8 cellular contexts compared by ENCODE assay signal in the genomic region with DNA sequence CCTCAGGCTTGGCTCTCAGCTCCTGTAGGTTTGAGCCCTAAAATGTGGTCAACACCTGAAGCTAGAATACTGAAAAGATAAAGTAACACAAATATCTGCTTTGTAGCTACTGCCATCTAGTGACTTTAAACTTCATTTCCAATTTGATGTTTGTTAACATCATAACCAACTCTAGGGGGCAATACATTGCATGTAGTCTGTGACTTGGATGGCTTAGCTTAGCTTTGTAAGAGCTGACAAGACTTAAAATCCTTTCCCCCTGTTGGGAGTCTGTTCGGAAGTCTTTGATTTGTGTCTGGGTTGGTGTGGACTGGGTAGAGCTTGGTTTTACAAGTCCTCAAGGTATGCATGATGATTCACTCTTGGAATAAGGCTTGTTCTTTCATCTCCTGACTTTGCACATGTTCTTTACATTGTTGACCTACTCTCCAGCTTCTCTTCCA. TPM values are rescaled to one million over a fixed set of nuclear protein-coding genes. Genes with fewer than 3 reads are reported as not detected.
A peak's percentile ranks its signal among the peaks of the same experiment; 100 is the strongest.
DNase-seq lines count a peak whose midpoint lies in the region; ATAC-seq, FAIRE-seq and TF ChIP-seq lines count a peak whose summit lies in the region.

No MANE protein-coding gene starts in this region.

- H3K9me3 ChIP-seq in transverse colon: no peaks in the 10 kb centered on the region

- no peaks in the 10 kb centered on the region for H3K4me1 Mint-ChIP-seq in activated T-helper 2 cell treated with anti-CD3 and anti-CD28 coated beads, Interferon-gamma antibody, Interleukin-2, Interleukin-4, amounts not matched to agents 10 μg/mL and 5 μg/mL and 100 μg/mL, durations not matched to agents 14 hours and 24 hours and 36 hours (ENCODE audit: low read depth)

- POLR2A ChIA-PET in BJ (lab: Charles Lee): no interaction called here

- H3K4me3 Mint-ChIP-seq in activated T-helper 2 cell treated with anti-CD3 and anti-CD28 coated beads, Interferon-gamma antibody, Interleukin-2, Interleukin-4, amounts not matched to agents 10 μg/mL and 5 μg/mL and 100 μg/mL, durations not matched to agents 14 hours and 24 hours and 36 hours (ENCODE audit: low read depth): no peak overlapping the region

- no peak for TF ChIP-seq POLR2A in transverse colon (IDR thresholded peaks at IDR 0.05)

- no peaks in the 10 kb centered on the region for H3K4me1 ChIP-seq in transverse colon

- 42% methylated on average over 1 of the region's 1 CpG; no CpG with 5 or more reads in 1 of the 2 donors for WGBS in transverse colon (ENCODE audit: low coverage in 1 of 2), 2 donors

- H3K36me3 ChIP-seq in BJ (ENCODE audit: control insufficient read depth, insufficient read depth, low read length): no peaks in the 10 kb centered on the region
- no peaks in the 10 kb centered on the region for H3K36me3 ChIP-seq in transverse colon

- H3K27me3 ChIP-seq in BJ (ENCODE audit: control insufficient read depth, insufficient read depth, low read length): no peaks in the 10 kb centered on the region
- H3K27me3 ChIP-seq in transverse colon: no peaks in the 10 kb centered on the region

- no peaks in the 10 kb centered on the region for H3K9me3 Mint-ChIP-seq in activated T-helper 2 cell treated with anti-CD3 and anti-CD28 coated beads, Interferon-gamma antibody, Interleukin-2, Interleukin-4, amounts not matched to agents 10 μg/mL and 5 μg/mL and 100 μg/mL, durations not matched to agents 14 hours and 24 hours and 36 hours

- intact Hi-C loops in transverse colon (cut with DNase I; ENCODE audit: low total_unique reads): no loop called here
- intact Hi-C loops in activated T-helper 2 cell treated with anti-CD3 and anti-CD28 coated beads, Interferon-gamma antibody, Interleukin-2, Interleukin-4, amounts not matched to agents 10 μg/mL and 5 μg/mL and 100 μg/mL, durations not matched to agents 14 hours and 24 hours and 36 hours (cut with micrococcal nuclease): loop anchor here (2.0 kb wide), 1 partner anchor 479 kb away; no protein-coding TSS in a partner anchor

- H3K27ac Mint-ChIP-seq in activated T-helper 2 cell treated with anti-CD3 and anti-CD28 coated beads, Interferon-gamma antibody, Interleukin-2, Interleukin-4, amounts not matched to agents 10 μg/mL and 5 μg/mL and 100 μg/mL, durations not matched to agents 14 hours and 24 hours and 36 hours: no peak overlapping the region

- in situ Hi-C loops in astrocyte of the cerebellum (cut with HindIII; ENCODE audit: low sequenced_read_pairs) (no loop called here), transverse colon (cut with MboI; ENCODE audit: low pct_ligation_motif_present in 1 of 4, low pct_unique_long_range_greater_than_20kb in 1 of 4, low sequenced_read_pairs in 3 of 4) (loop anchor here in 3 of 4 donors (25.0 kb wide), 2 partner anchors 463 to 488 kb away; no protein-coding TSS in a partner anchor)

- FAIRE-seq in islet of Langerhans (lab: Jason Lieb, UNC): peak; percentile 98

- H3K36me3 Mint-ChIP-seq in activated T-helper 2 cell treated with anti-CD3 and anti-CD28 coated beads, Interferon-gamma antibody, Interleukin-2, Interleukin-4, amounts not matched to agents 10 μg/mL and 5 μg/mL and 100 μg/mL, durations not matched to agents 14 hours and 24 hours and 36 hours (ENCODE audit: low read depth): no peaks in the 10 kb centered on the region

- DNase-seq in BJ (ENCODE audit: low read depth): peak; percentile 31
- DNase-seq in NCI-H524 (lab: John Stamatoyannopoulos, UW): peak; percentile 57 to 85
- DNase-seq in astrocyte of the cerebellum (ENCODE audit: low read depth): peak; percentile 38
- DNase-seq in transverse colon: no peak
- DNase-seq in activated T-helper 2 cell treated with anti-CD3 and anti-CD28 coated beads, Interferon-gamma antibody, Interleukin-2, Interleukin-4, amounts not matched to agents 10 μg/mL and 5 μg/mL and 100 μg/mL, durations not matched to agents 14 hours and 24 hours and 36 hours (ENCODE audit: low spot score): no peak

- H3K27me3 Mint-ChIP-seq in activated T-helper 2 cell treated with anti-CD3 and anti-CD28 coated beads, Interferon-gamma antibody, Interleukin-2, Interleukin-4, amounts not matched to agents 10 μg/mL and 5 μg/mL and 100 μg/mL, durations not matched to agents 14 hours and 24 hours and 36 hours (ENCODE audit: low read depth): peaks cover 4% of the 10 kb centered on the region

- H3K4me3 ChIP-seq in BJ (ENCODE audit: low read depth, low read length) (no peak overlapping the region), astrocyte of the cerebellum (ENCODE audit: low read depth, low read length) (no peak overlapping the region), transverse colon (no peak overlapping the region)

- no peak overlapping the region for H3K27ac ChIP-seq in transverse colon

- TF ChIP-seq CTCF in BJ (IDR thresholded peaks at IDR 0.05; ENCODE audit: insufficient read depth, low read depth, low read length) (peak; percentile 82), astrocyte of the cerebellum (IDR thresholded peaks at IDR 0.05; ENCODE audit: low read depth, low read length, missing control alignments) (peak; percentile 82), transverse colon (IDR thresholded peaks at IDR 0.05) (peak in 4 of 5 experiments; percentile 33 to 52 (median 46))

- TF ChIP-seq EP300 in transverse colon (IDR thresholded peaks at IDR 0.05; ENCODE audit: low read depth): no peak

- ATAC-seq in GM18519 (IDR thresholded peaks at IDR 0.05; ENCODE audit: low FRiP score, unreplicated experiment) (peak; percentile 97), HG03342 (IDR thresholded peaks at IDR 0.05; ENCODE audit: unreplicated experiment) (peak; percentile 80)

- CTCF ChIA-PET in BJ (lab: Yijun Ruan, JAX): interaction anchor here (0.7 to 2.7 kb wide), 45 partner anchors 8 to 505 kb away, joined by 3 to 20 read pairs (median 5); no protein-coding TSS in a partner anchor

RNA-seq across cellular contexts. Expression of a gene that starts 51.7 kb away (rescaled TPM):
- 0.02 and 0.04 TPM in 2 replicates for polyA plus RNA-seq in BJ (2011; rRNA removed)
- not detected in 2 replicates for polyA minus RNA-seq in BJ (2011; rRNA and poly(A)+ RNA removed)
- total RNA-seq in transverse colon: 1 to 10 TPM in 1 of 4 donors, under 1 TPM in 3; 0.27 to 1.9 (median 0.36) TPM
- total RNA-seq in activated T-helper 2 cell treated with anti-CD3 and anti-CD28 coated beads, Interferon-gamma antibody, Interleukin-2, Interleukin-4, amounts not matched to agents 10 μg/mL and 5 μg/mL and 100 μg/mL, durations not matched to agents 14 hours and 24 hours and 36 hours: 0.02 TPM in 2 replicates

RNA-seq across cellular contexts. Expression of a gene that starts 51.8 kb away (rescaled TPM):
- 20.1 and 33.0 TPM in 2 replicates for polyA plus RNA-seq in BJ (2011; rRNA removed)
- polyA minus RNA-seq in BJ (2011; rRNA and poly(A)+ RNA removed): 19.3 and 19.6 TPM in 2 replicates
- total RNA-seq in transverse colon: 10 to 100 TPM; 31.0 to 47.6 (median 36.2) TPM
- total RNA-seq in activated T-helper 2 cell treated with anti-CD3 and anti-CD28 coated beads, Interferon-gamma antibody, Interleukin-2, Interleukin-4, amounts not matched to agents 10 μg/mL and 5 μg/mL and 100 μg/mL, durations not matched to agents 14 hours and 24 hours and 36 hours: 35.1 and 38.6 TPM in 2 replicates

Comparison
In these comparisons a context has a peak if more than half of its experiments do, and no peak if none do; other contexts are left out.
1. DNase-seq: peak in BJ (single experiment), NCI-H524 (2 of 2) and astrocyte of the cerebellum (single experiment); none in transverse colon (single experiment) and activated T-helper 2 cell treated with anti-CD3 and anti-CD28 coated beads, Interferon-gamma antibody, Interleukin-2, Interleukin-4, amounts not matched to agents 10 μg/mL and 5 μg/mL and 100 μg/mL, durations not matched to agents 14 hours and 24 hours and 36 hours (single experiment).
2. Peak in every context shown above with its lines, with median percentiles within 50 percentile points of each other: CTCF ChIP-seq.